In the genomic region with DNA sequence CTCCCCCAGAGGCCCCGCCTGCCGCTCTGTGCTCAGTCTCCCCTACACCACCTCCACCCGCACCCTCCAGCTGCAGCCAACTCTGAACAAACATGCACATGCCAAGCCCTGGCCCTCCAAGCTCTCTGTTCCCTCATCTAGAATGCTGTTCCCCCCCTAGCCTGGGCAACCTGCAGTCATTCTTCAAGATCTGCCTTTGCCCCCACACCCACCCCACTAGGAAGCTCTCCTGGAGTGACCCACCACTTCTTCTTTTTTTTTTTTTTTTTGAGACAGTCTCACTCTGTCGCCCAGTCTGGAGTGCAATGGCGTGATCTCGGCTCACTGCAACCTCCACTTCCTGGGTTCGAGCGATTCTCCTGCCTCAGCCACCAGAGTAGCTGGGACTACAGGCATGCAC, we compare ENCODE assay signal across 31 cellular contexts. TPM values are rescaled to one million over a fixed set of nuclear protein-coding genes. Genes with fewer than 3 reads are reported as not detected.
DNase-seq lines count a peak whose midpoint lies in the region; ATAC-seq and TF ChIP-seq lines count a peak whose summit lies in the region.
"Had no signal": no experiment of that assay in that cellular context is flagged by ENCODE, and none has a peak within 500 bp of the region (broad histone marks: within the 10 kb centered on the region; RNA-seq: fewer than 3 reads in every experiment).

No MANE protein-coding gene starts in this region.

- no peaks in the 10 kb centered on the region for H3K9me3 ChIP-seq in IMR-90 (ENCODE audit: control insufficient read depth, insufficient read depth, low read length)
- no peaks in the 10 kb centered on the region for H3K9me3 ChIP-seq in ascending aorta
- H3K9me3 ChIP-seq in mesodermal cell (ENCODE audit: control insufficient read depth, low read length), result no peaks in the 10 kb centered on the region
- no peaks in the 10 kb centered on the region for H3K9me3 ChIP-seq in tibial artery
- no peaks in the 10 kb centered on the region for H3K9me3 ChIP-seq in upper lobe of right lung
- H3K9me3 ChIP-seq: Caco-2, left ventricle myocardium inferior, neutrophil, prostate gland, right lobe of liver, tibial nerve had no signal

- H2BK20ac ChIP-seq in IMR-90 (ENCODE audit: low read depth, low read length), result no peak overlapping the region

- H2BK15ac ChIP-seq in IMR-90 (ENCODE audit: low read depth, low read length), result no peak overlapping the region

- no TSS peak for BruUV-seq in IMR-90 (replicated peaks; lab: Mats Ljungman, UMichigan)

- no peaks in the 10 kb centered on the region for H4K20me1 ChIP-seq in IMR-90 (ENCODE audit: insufficient read depth, low read length)

- peak overlapping the region; percentile 28 for H2AK9ac ChIP-seq in IMR-90 (replicated peaks; ENCODE audit: low read depth, low read length, poor library complexity)

- H2BK5ac ChIP-seq in IMR-90 (ENCODE audit: low read depth, low read length, poor library complexity, severe bottlenecking), result no peak overlapping the region

- no peak overlapping the region for H4K5ac ChIP-seq in IMR-90 (ENCODE audit: low read depth, low read length)

- H3K27me3 Mint-ChIP-seq in activated naive CD8-positive, alpha-beta T cell treated with anti-CD3 and anti-CD28 coated beads, Interleukin-2, amount 50 U/mL, for 24 hours, result peaks cover 4% of the 10 kb centered on the region

- H3K4me3 Mint-ChIP-seq in activated naive CD8-positive, alpha-beta T cell treated with anti-CD3 and anti-CD28 coated beads, Interleukin-2, amount 50 U/mL, for 24 hours, result no peak overlapping the region
- H3K4me3 Mint-ChIP-seq: activated CD4-positive, alpha-beta T cell treated with anti-CD3 and anti-CD28 coated beads for 36 hours; activated naive CD8-positive, alpha-beta T cell treated with anti-CD3 and anti-CD28 coated beads for 36 hours; naive B cell; T-helper 2 cell treated with Interferon-gamma antibody and Interleukin-4, amounts not matched to agents 5 μg/mL and 100 μg/mL, for 36 hours had no signal

- no peak overlapping the region for H2AK5ac ChIP-seq in IMR-90 (ENCODE audit: low read depth, low read length)

- CTCF ChIA-PET in IMR-90 (lab: Yijun Ruan, JAX), result no interaction called here

- dilution Hi-C loops in IMR-90 (cut with HindIII; ENCODE audit: low sequenced_read_pairs, unreplicated experiment), result no loop called here

- 89% methylated on average over 3 of the region's 8 CpGs; no CpG with 5 or more reads in 1 of the 2 experiments for WGBS in IMR-90 (ENCODE audit: extremely low coverage in 2 of 2, insufficient read length in 1 of 2), 2 experiments
- WGBS in mesodermal cell (ENCODE audit: insufficient coverage in 2 of 2), 2 experiments, result 90 to 100% methylated on average over 5 to 8 of the region's 8 CpGs

- H3K56ac ChIP-seq in IMR-90 (ENCODE audit: extremely low read depth, insufficient read depth, low read length), result no peak overlapping the region

- TF ChIP-seq CTCF in IMR-90 (conservative IDR thresholded peaks at IDR 0.05; ENCODE audit: low read depth, low read length) (no peak), ascending aorta (IDR thresholded peaks at IDR 0.05) (no peak), tibial artery (IDR thresholded peaks at IDR 0.05) (no peak), upper lobe of right lung (IDR thresholded peaks at IDR 0.05) (no peak)

- no peaks in the 10 kb centered on the region for H3K9me1 ChIP-seq in IMR-90 (ENCODE audit: insufficient read depth, low read length)

- no peak overlapping the region for H3K14ac ChIP-seq in IMR-90 (replicated peaks; ENCODE audit: low read depth, low read length)

- peaks cover 45% of the 10 kb centered on the region for H3K27me3 ChIP-seq in IMR-90 (ENCODE audit: control insufficient read depth, insufficient read depth, low read length)
- no peaks in the 10 kb centered on the region for H3K27me3 ChIP-seq in ascending aorta
- no peaks in the 10 kb centered on the region for H3K27me3 ChIP-seq in tibial artery
- peaks cover 4% of the 10 kb centered on the region for H3K27me3 ChIP-seq in upper lobe of right lung
- H3K27me3 ChIP-seq: neutrophil, right lobe of liver, tibial nerve had no signal

- no peak overlapping the region for H3K4ac ChIP-seq in IMR-90 (ENCODE audit: low read depth, low read length)

- no peaks in the 10 kb centered on the region for H3K9me3 Mint-ChIP-seq in activated naive CD8-positive, alpha-beta T cell treated with anti-CD3 and anti-CD28 coated beads, Interleukin-2, amount 50 U/mL, for 24 hours
- H3K9me3 Mint-ChIP-seq: activated naive CD8-positive, alpha-beta T cell treated with anti-CD3 and anti-CD28 coated beads for 36 hours; naive B cell; T-helper 2 cell treated with Interferon-gamma antibody and Interleukin-4, amounts not matched to agents 5 μg/mL and 100 μg/mL, for 36 hours had no signal

- H4K8ac ChIP-seq in IMR-90 (ENCODE audit: low read depth in 2 of 2, low read length in 2 of 2), result no peak overlapping the region

- H3K27ac ChIP-seq in IMR-90 (ENCODE audit: insufficient read depth, low read length), result no peak overlapping the region
- peak overlapping the region; percentile 75 to 96 for H3K27ac ChIP-seq in ascending aorta
- H3K27ac ChIP-seq in mesodermal cell (ENCODE audit: low read depth, low read length, severe bottlenecking), result peak overlapping the region; percentile 68
- H3K27ac ChIP-seq in tibial artery, result peak overlapping the region; percentile 73 to 79
- no peak overlapping the region for H3K27ac ChIP-seq in upper lobe of right lung
- H3K27ac ChIP-seq: HL-60, left ventricle myocardium inferior, neutrophil, prostate gland, right lobe of liver, tibial nerve, VCaP had no signal

- H3K9ac ChIP-seq in IMR-90 (ENCODE audit: low read depth, low read length), result no peak overlapping the region

- no peak for TF ChIP-seq RAD21 in IMR-90 (IDR thresholded peaks at IDR 0.05; ENCODE audit: low read length)

- no peaks in the 10 kb centered on the region for H3K79me1 ChIP-seq in IMR-90 (ENCODE audit: low read depth in 1 of 2, low read length in 2 of 2)

- no peak overlapping the region for H3K18ac ChIP-seq in IMR-90 (ENCODE audit: low read depth, low read length)

- H3K36me3 Mint-ChIP-seq in activated naive CD8-positive, alpha-beta T cell treated with anti-CD3 and anti-CD28 coated beads, Interleukin-2, amount 50 U/mL, for 24 hours (ENCODE audit: low read depth), result no peaks in the 10 kb centered on the region
- H3K36me3 Mint-ChIP-seq: activated naive CD8-positive, alpha-beta T cell treated with anti-CD3 and anti-CD28 coated beads for 36 hours; naive B cell had no signal

- intact Hi-C loops in IMR-90 (cut with micrococcal nuclease) (no loop called here), ascending aorta (cut with DNase I) (loop anchor here (2.0 to 10.0 kb wide), 2 partner anchors 65 to 319 kb away; no protein-coding TSS in a partner anchor), tibial artery (cut with DNase I; ENCODE audit: low total_unique reads) (no loop called here), upper lobe of right lung (cut with DNase I) (no loop called here)

- no peak overlapping the region for H3K27ac Mint-ChIP-seq in activated naive CD8-positive, alpha-beta T cell treated with anti-CD3 and anti-CD28 coated beads, Interleukin-2, amount 50 U/mL, for 24 hours
- H3K27ac Mint-ChIP-seq: activated CD4-positive, alpha-beta T cell treated with anti-CD3 and anti-CD28 coated beads for 36 hours; activated naive CD8-positive, alpha-beta T cell treated with anti-CD3 and anti-CD28 coated beads for 36 hours; T-helper 2 cell treated with Interferon-gamma antibody and Interleukin-4, amounts not matched to agents 5 μg/mL and 100 μg/mL, for 36 hours had no signal

- H3K23ac ChIP-seq in IMR-90 (ENCODE audit: low read depth, low read length), result no peak overlapping the region

- no peak overlapping the region for H3K4me2 ChIP-seq in IMR-90 (ENCODE audit: low read depth, low read length)

- H2BK120ac ChIP-seq in IMR-90 (ENCODE audit: low read depth, low read length), result no peak overlapping the region

- ATAC-seq in IMR-90 (ENCODE audit: low read depth) (no peak), upper lobe of right lung (no peak)
- no peak for ATAC-seq in activated naive CD8-positive, alpha-beta T cell treated with anti-CD3 and anti-CD28 coated beads, Interleukin-2, amount 50 U/mL, for 24 hours
- ATAC-seq: activated CD4-positive, alpha-beta T cell treated with anti-CD3 and anti-CD28 coated beads for 36 hours had no signal

- in situ Hi-C loops in IMR-90 (cut with MboI; ENCODE audit: low sequenced_read_pairs), result no loop called here

- DNase-seq in IMR-90, result no peak
- DNase-seq in ascending aorta (ENCODE audit: low spot score in 2 of 2), result no peak
- DNase-seq in tibial artery, result no peak
- DNase-seq in upper lobe of right lung, result no peak
- DNase-seq in DMS114 treated with DMSO at 0.1 percent for 48 hours (lab: John Stamatoyannopoulos, UW; ENCODE audit: unreplicated experiment), result no peak
- no peak for DNase-seq in SHP77 (lab: John Stamatoyannopoulos, UW)
- DNase-seq in activated naive CD8-positive, alpha-beta T cell treated with anti-CD3 and anti-CD28 coated beads, Interleukin-2, amount 50 U/mL, for 24 hours, result no peak
- DNase-seq: activated CD4-positive, alpha-beta T cell treated with anti-CD3 and anti-CD28 coated beads for 36 hours; activated effector memory CD4-positive, alpha-beta T cell treated with anti-CD3 and anti-CD28 coated beads, Interleukin-2, amount 50 U/mL, for 16 hours; activated naive CD8-positive, alpha-beta T cell treated with anti-CD3 and anti-CD28 coated beads for 36 hours; activated T-cell treated with anti-CD3 and anti-CD28 coated beads, Interleukin-2, amount 50 U/mL, for 1 hour; Caco-2; cortex of kidney; left ventricle myocardium inferior; naive B cell; NCI-H2171; NCI-H510A; right lobe of liver; stimulated activated CD4-positive, alpha-beta T cell treated with anti-CD3 and anti-CD28 coated beads, Interleukin-4, amount 100 ng/mL, for 1 hour had no signal

- H3K4me1 Mint-ChIP-seq in activated naive CD8-positive, alpha-beta T cell treated with anti-CD3 and anti-CD28 coated beads, Interleukin-2, amount 50 U/mL, for 24 hours, result no peaks in the 10 kb centered on the region
- H3K4me1 Mint-ChIP-seq: activated CD4-positive, alpha-beta T cell treated with anti-CD3 and anti-CD28 coated beads for 36 hours; activated naive CD8-positive, alpha-beta T cell treated with anti-CD3 and anti-CD28 coated beads for 36 hours; naive B cell had no signal

- TF ChIP-seq POLR2A in IMR-90 (IDR thresholded peaks at IDR 0.05; ENCODE audit: low read depth, low read length), result no peak

- POLR2A ChIA-PET in IMR-90 (lab: Charles Lee; ENCODE audit: unreplicated experiment), result interaction anchor here (0.5 kb wide), 1 partner anchor 515 kb away, joined by 7 read pairs; no protein-coding TSS in a partner anchor

- H3K36me3 ChIP-seq in IMR-90 (ENCODE audit: control insufficient read depth, insufficient read depth, low read length), result no peaks in the 10 kb centered on the region
- H3K36me3 ChIP-seq in ascending aorta, result no peaks in the 10 kb centered on the region
- no peaks in the 10 kb centered on the region for H3K36me3 ChIP-seq in mesodermal cell (ENCODE audit: control insufficient read depth, insufficient read depth, low read length)
- no peaks in the 10 kb centered on the region for H3K36me3 ChIP-seq in tibial artery
- no peaks in the 10 kb centered on the region for H3K36me3 ChIP-seq in upper lobe of right lung
- H3K36me3 ChIP-seq: HAP-1, left ventricle myocardium inferior, neutrophil, prostate gland, right lobe of liver, tibial nerve had no signal

- H3K4me3 ChIP-seq in IMR-90 (ENCODE audit: insufficient read depth, low read depth, low read length), result no peak overlapping the region
- no peak overlapping the region for H3K4me3 ChIP-seq in ascending aorta
- no peak overlapping the region for H3K4me3 ChIP-seq in mesodermal cell (ENCODE audit: extremely low read depth, insufficient read depth, low read length, poor library complexity, severe bottlenecking)
- no peak overlapping the region for H3K4me3 ChIP-seq in tibial artery
- H3K4me3 ChIP-seq in upper lobe of right lung, result no peak overlapping the region
- H3K4me3 ChIP-seq: HAP-1, left ventricle myocardium inferior, prostate gland, right lobe of liver, tibial nerve had no signal

- H3K4me1 ChIP-seq in IMR-90 (ENCODE audit: control insufficient read depth, insufficient read depth, low read length) (no peaks in the 10 kb centered on the region; the same call in 1 of the 2 replicates), ascending aorta (peaks cover 11 to 21% of the 10 kb centered on the region in 2 donors), mesodermal cell (ENCODE audit: control insufficient read depth, insufficient read depth, low read length, poor library complexity, severe bottlenecking) (peaks cover 34% of the 10 kb centered on the region), tibial artery (peaks cover 0 to 35% (median 27%) of the 10 kb centered on the region in 4 donors), upper lobe of right lung (no peaks in the 10 kb centered on the region)
- H3K4me1 ChIP-seq: HAP-1, left ventricle myocardium inferior, prostate gland, right lobe of liver had no signal

- H2AFZ ChIP-seq in IMR-90 (replicated peaks; ENCODE audit: low read length, poor library complexity), result no peak overlapping the region

- no peak overlapping the region for H4K91ac ChIP-seq in IMR-90 (ENCODE audit: insufficient read depth, low read depth, low read length)

RNA-seq across cellular contexts. Expression of gene MYL10, which starts 13.7 kb away (rescaled TPM):
- total RNA-seq in IMR-90 (2012; rRNA removed), result not detected in 2 replicates
- polyA plus RNA-seq in IMR-90 (2012; rRNA removed), result not detected in 2 replicates
- polyA plus RNA-seq in IMR-90 (2012; cell fraction: cytosol; rRNA removed), result not detected in 2 replicates
- not detected in 2 replicates for polyA plus RNA-seq in IMR-90 (2012; cell fraction: nucleus; rRNA removed; ENCODE audit: low replicate concordance)
- total RNA-seq in ascending aorta, result not detected
- polyA plus RNA-seq in mesodermal cell (2013, experiment 1 of 2), result 0.96 TPM
- 2.8 TPM for polyA plus RNA-seq in mesodermal cell (2013, experiment 2 of 2)
- not detected for total RNA-seq in upper lobe of right lung
- total RNA-seq: activated CD4-positive, alpha-beta T cell treated with anti-CD3 and anti-CD28 coated beads for 36 hours; activated naive CD8-positive, alpha-beta T cell treated with anti-CD3 and anti-CD28 coated beads for 36 hours; Caco-2; cardiac septum; left ventricle myocardium inferior; mesenteric fat pad; prostate gland; right lobe of liver; Right ventricle myocardium superior; tibial nerve had no signal
- polyA plus RNA-seq: esophagus had no signal

Comparison
In these comparisons a context has a peak if more than half of its experiments do, and no peak if none do; other contexts are left out.
1. H3K27ac ChIP-seq: peak in ascending aorta (2 of 2), mesodermal cell (single experiment) and tibial artery (2 of 2); none in IMR-90 (single experiment) and upper lobe of right lung (single experiment).